ENCODE assay signal across 9 cellular contexts in genomic region chr7:51315393-51316261, GRCh38. TPM values are rescaled to one million over a fixed set of nuclear protein-coding genes. Genes with fewer than 3 reads are reported as not detected.
DNase-seq lines count a peak whose midpoint lies in the region; ATAC-seq and TF ChIP-seq lines count a peak whose summit lies in the region.
"Had no signal": no experiment of that assay in that cellular context is flagged by ENCODE, and none has a peak within 500 bp of the region (broad histone marks: within the 10 kb centered on the region; RNA-seq: fewer than 3 reads in every experiment).

No MANE protein-coding gene starts in this region.

- in situ Hi-C loops in astrocyte of the spinal cord (cut with HindIII; ENCODE audit: low sequenced_read_pairs) = no loop called here

- no peaks in the 10 kb centered on the region for H3K36me3 ChIP-seq in skeletal muscle tissue (ENCODE audit: control insufficient read depth in 3 of 3, insufficient read depth in 3 of 3, low read length in 3 of 3)

- POLR2A ChIA-PET in activated CD4-positive, alpha-beta memory T cell treated with anti-CD3 and anti-CD28 coated beads for 36 hours (lab: Charles Lee) = no interaction called here

- TF ChIP-seq CTCF in astrocyte of the spinal cord (IDR thresholded peaks at IDR 0.05; ENCODE audit: low read depth, low read length) = no peak

- H3K4me3 ChIP-seq in astrocyte of the spinal cord (ENCODE audit: low read depth, low read length) (peak overlapping the region; percentile 22), skeletal muscle tissue (ENCODE audit: low read length in 3 of 3) (peak overlapping the region; percentile 73 to 91 (median 83))

- peaks cover 0 to 5% (median 0%) of the 10 kb centered on the region in 3 donors for H3K27me3 ChIP-seq in skeletal muscle tissue (ENCODE audit: control insufficient read depth in 3 of 3, insufficient read depth in 3 of 3, low read length in 3 of 3)

- H3K27ac Mint-ChIP-seq in activated T-cell treated with anti-CD3 and anti-CD28 coated beads, Interleukin-2, amount 50 U/mL, for 72 hours = no peak overlapping the region
- no peak overlapping the region for H3K27ac Mint-ChIP-seq in activated CD4-positive, alpha-beta memory T cell treated with anti-CD3 and anti-CD28 coated beads for 36 hours

- H3K36me3 Mint-ChIP-seq in activated T-cell treated with anti-CD3 and anti-CD28 coated beads, Interleukin-2, amount 50 U/mL, for 72 hours (ENCODE audit: insufficient read depth in 2 of 2) = peaks cover 0 to 2% of the 10 kb centered on the region in 2 donors
- H3K36me3 Mint-ChIP-seq in activated CD4-positive, alpha-beta memory T cell treated with anti-CD3 and anti-CD28 coated beads for 36 hours = no peaks in the 10 kb centered on the region

- H3K4me3 Mint-ChIP-seq in activated T-cell treated with anti-CD3 and anti-CD28 coated beads, Interleukin-2, amount 50 U/mL, for 72 hours = peak overlapping the region; percentile 70 to 75
- no peak overlapping the region for H3K4me3 Mint-ChIP-seq in activated CD4-positive, alpha-beta memory T cell treated with anti-CD3 and anti-CD28 coated beads for 36 hours

- no peaks in the 10 kb centered on the region for H3K9me3 Mint-ChIP-seq in activated T-cell treated with anti-CD3 and anti-CD28 coated beads, Interleukin-2, amount 50 U/mL, for 72 hours
- no peaks in the 10 kb centered on the region for H3K9me3 Mint-ChIP-seq in activated CD4-positive, alpha-beta memory T cell treated with anti-CD3 and anti-CD28 coated beads for 36 hours

- peak overlapping the region; percentile 84 to 91 (median 91) for H3K9ac ChIP-seq in skeletal muscle tissue (ENCODE audit: low read depth in 1 of 3, low read length in 3 of 3)

- peaks cover 5% of the 10 kb centered on the region for H3K4me1 Mint-ChIP-seq in activated T-cell treated with anti-CD3 and anti-CD28 coated beads, Interleukin-2, amount 50 U/mL, for 72 hours (ENCODE audit: low read depth)
- H3K4me1 Mint-ChIP-seq in activated CD4-positive, alpha-beta memory T cell treated with anti-CD3 and anti-CD28 coated beads for 36 hours (ENCODE audit: low read depth) = peaks cover 6% of the 10 kb centered on the region

- DNase-seq in activated T-cell treated with anti-CD3 and anti-CD28 coated beads, Interleukin-2, amount 50 U/mL, for 72 hours = no peak
- DNase-seq in activated T-cell treated with anti-CD3 and anti-CD28 coated beads for 4 hours (no peak), astrocyte of the spinal cord (ENCODE audit: low read depth, low spot score) (peak; percentile 8), islet precursor cell (peak; percentile 86)
- DNase-seq in activated CD4-positive, CD25-positive, alpha-beta regulatory T cell (lab: John Stamatoyannopoulos, UW) = no peak
- no peak for DNase-seq in activated CD4-positive, alpha-beta memory T cell treated with anti-CD3 and anti-CD28 coated beads for 36 hours

- ATAC-seq in activated T-cell treated with anti-CD3 and anti-CD28 coated beads, Interleukin-2, amount 50 U/mL, for 72 hours (replicated peaks in 1 of 2) = peak in 1 of 2 donors; percentile 11
- no peak for ATAC-seq in HG02938 (IDR thresholded peaks at IDR 0.05; ENCODE audit: unreplicated experiment)

- CTCF ChIA-PET in activated CD4-positive, alpha-beta memory T cell treated with anti-CD3 and anti-CD28 coated beads for 36 hours (lab: Charles Lee) = no interaction called here

- peaks cover 13 to 16% (median 14%) of the 10 kb centered on the region in 3 donors for H3K4me1 ChIP-seq in skeletal muscle tissue (ENCODE audit: control insufficient read depth in 3 of 3, insufficient read depth in 3 of 3, low read length in 3 of 3)

- H3K27me3 Mint-ChIP-seq in activated T-cell treated with anti-CD3 and anti-CD28 coated beads, Interleukin-2, amount 50 U/mL, for 72 hours (ENCODE audit: low read depth) = peaks cover 42% of the 10 kb centered on the region
- H3K27me3 Mint-ChIP-seq in activated CD4-positive, alpha-beta memory T cell treated with anti-CD3 and anti-CD28 coated beads for 36 hours = peaks cover 40% of the 10 kb centered on the region

- H3K9me3 ChIP-seq in skeletal muscle tissue (ENCODE audit: control insufficient read depth in 3 of 3, low read length in 3 of 3) = no peaks in the 10 kb centered on the region

- peak overlapping the region; percentile 64 for H3K27ac ChIP-seq in skeletal muscle tissue (ENCODE audit: low read depth, low read length)

- intact Hi-C loops in activated CD4-positive, alpha-beta memory T cell treated with anti-CD3 and anti-CD28 coated beads for 36 hours (cut with micrococcal nuclease) = no loop called here

RNA-seq across cellular contexts. Expression of gene COBL, which starts 1.0 kb away (rescaled TPM):
- not detected for total RNA-seq in activated T-cell treated with anti-CD3 and anti-CD28 coated beads, Interleukin-2, amount 50 U/mL, for 72 hours
- total RNA-seq in skeletal muscle tissue = 53.2 TPM
- not detected for total RNA-seq in activated CD4-positive, alpha-beta memory T cell treated with anti-CD3 and anti-CD28 coated beads for 36 hours
- total RNA-seq: T-helper 2 cell treated with Interferon-gamma antibody and Interleukin-4, amounts not matched to agents 100 ng/mL and 5 ng/mL, for 36 hours had no signal

Comparison
In these comparisons a context has a peak if more than half of its experiments do, and no peak if none do; other contexts are left out.
1. DNase-seq: peak in astrocyte of the spinal cord (single experiment) and islet precursor cell (single experiment); none in activated T-cell treated with anti-CD3 and anti-CD28 coated beads, Interleukin-2, amount 50 U/mL, for 72 hours (0 of 2), activated T-cell treated with anti-CD3 and anti-CD28 coated beads for 4 hours (single experiment), activated CD4-positive, CD25-positive, alpha-beta regulatory T cell (0 of 4) and activated CD4-positive, alpha-beta memory T cell treated with anti-CD3 and anti-CD28 coated beads for 36 hours (single experiment).
2. RNA of gene COBL, which starts 1.0 kb away (total RNA-seq): 53.2 TPM in skeletal muscle tissue (single experiment); not detected in activated CD4-positive, alpha-beta memory T cell treated with anti-CD3 and anti-CD28 coated beads for 36 hours and not detected in activated T-cell treated with anti-CD3 and anti-CD28 coated beads, Interleukin-2, amount 50 U/mL, for 72 hours; every median in the first group is over 10 times any median in the second.